8 cellular contexts compared by ENCODE assay signal in genomic region chr17:28725660-28726395, GRCh38. TPM values are rescaled to one million over a fixed set of nuclear protein-coding genes. Genes with fewer than 3 reads are reported as not detected.
DNase-seq lines count a peak whose midpoint lies in the region; ATAC-seq, FAIRE-seq and TF ChIP-seq lines count a peak whose summit lies in the region.

Gene TLCD1, minus strand, starts transcription at chr17:28726233. Its CDS starts 136 bp downstream, at chr17:28726097.

- H3K9me3 ChIP-seq in A549 = no peaks in the 10 kb centered on the region
- no peaks in the 10 kb centered on the region for H3K9me3 ChIP-seq in Loucy (ENCODE audit: insufficient read depth, low read depth, low read length)
- no peaks in the 10 kb centered on the region for H3K9me3 ChIP-seq in adipocyte (ENCODE audit: control insufficient read depth, low read length)
- H3K9me3 ChIP-seq in left ventricle myocardium inferior (replicated peaks) = no peaks in the 10 kb centered on the region

- peaks cover 43% of the 10 kb centered on the region; the same call in 1 of the 2 replicates for H3K36me3 ChIP-seq in Loucy (ENCODE audit: insufficient read depth, low read length)
- peaks cover 38% of the 10 kb centered on the region for H3K36me3 ChIP-seq in adipocyte (ENCODE audit: control insufficient read depth, insufficient read depth, low read length, severe bottlenecking)
- peaks cover 40% of the 10 kb centered on the region for H3K36me3 ChIP-seq in left ventricle myocardium inferior

- peaks cover 25% of the 10 kb centered on the region for H3F3A ChIP-seq in Loucy (ENCODE audit: low read depth)

- no peak for TF ChIP-seq CTCF in A549 (IDR thresholded peaks at IDR 0.05)
- TF ChIP-seq CTCF in GM13977 (IDR thresholded peaks at IDR 0.05; ENCODE audit: extremely low read depth, insufficient read depth, missing control alignments) = no peak
- TF ChIP-seq CTCF in Loucy (conservative IDR thresholded peaks at IDR 0.05; ENCODE audit: low read length) = no peak
- TF ChIP-seq CTCF in left ventricle myocardium inferior (IDR thresholded peaks at IDR 0.05; ENCODE audit: borderline replicate concordance) = no peak

- H3K79me2 ChIP-seq in Loucy (ENCODE audit: insufficient read depth, low read length) = peaks cover 28% of the 10 kb centered on the region

- peak within 1 kb of the TSS; percentile 94 to 98 for H3K27ac ChIP-seq in A549
- peak within 1 kb of the TSS; percentile 98 for H3K27ac ChIP-seq in left ventricle myocardium inferior (replicated peaks)

- H3K4me2 ChIP-seq in A549 (peak within 1 kb of the TSS; percentile 92), Loucy (ENCODE audit: low read depth, low read length, poor library complexity, severe bottlenecking) (peak within 1 kb of the TSS; percentile 100)

- DNase-seq in A549 (ENCODE audit: low read depth in 1 of 2, low spot score in 1 of 2) (peak; percentile 86 to 92), GM13977 (ENCODE audit: low spot score) (peak; percentile 89), SHP77 (lab: John Stamatoyannopoulos, UW) (peak; percentile 75 to 76), adipocyte (ENCODE audit: low read depth) (peak; percentile 87), left ventricle myocardium inferior (peak; percentile 68), renal cortical epithelial cell (ENCODE audit: low read depth) (peak; percentile 38)

- intact Hi-C loops in left ventricle myocardium inferior (cut with micrococcal nuclease) = no loop called here

- H3K4me3 ChIP-seq in A549 (peak within 1 kb of the TSS; percentile 63), Loucy (ENCODE audit: low read length, poor library complexity, severe bottlenecking) (peak within 1 kb of the TSS; percentile 91), adipocyte (ENCODE audit: low read length) (peak within 1 kb of the TSS; percentile 90), left ventricle myocardium inferior (peak within 1 kb of the TSS; percentile 78)

- no peaks in the 10 kb centered on the region for H3K9me2 ChIP-seq in Loucy (replicated peaks; ENCODE audit: low read depth, low read length)

- no peak for TF ChIP-seq EP300 in A549 (IDR thresholded peaks at IDR 0.05)

- H3K9ac ChIP-seq in Loucy (ENCODE audit: low read depth, low read length, poor library complexity, severe bottlenecking) (peak within 1 kb of the TSS; percentile 75), adipocyte (ENCODE audit: low read length) (peak within 1 kb of the TSS; percentile 95)

- H3K27me3 ChIP-seq in Loucy (ENCODE audit: insufficient read depth, low read length, poor library complexity, severe bottlenecking) = no peaks in the 10 kb centered on the region
- no peaks in the 10 kb centered on the region for H3K27me3 ChIP-seq in adipocyte (replicated peaks; ENCODE audit: control insufficient read depth, insufficient read depth, low read length)
- no peaks in the 10 kb centered on the region for H3K27me3 ChIP-seq in left ventricle myocardium inferior (ENCODE audit: low read depth)

- TF ChIP-seq RAD21 in A549 (conservative IDR thresholded peaks at IDR 0.05 in 1 of 2, IDR thresholded peaks at IDR 0.05 in 1 of 2) = no peak

- H2AFZ ChIP-seq in Loucy (ENCODE audit: low read length) = peak within 1 kb of the TSS; percentile 62

- H4K20me1 ChIP-seq in Loucy (ENCODE audit: insufficient read depth, low read length, poor library complexity, severe bottlenecking) = peaks cover 39% of the 10 kb centered on the region

- POLR2A ChIA-PET in A549 (lab: Yijun Ruan, JAX) = interaction anchor here (0.6 to 5.3 kb wide), 15 partner anchors 9 to 391 kb away, joined by 3 to 369 read pairs (median 5); partner anchors contain the start of genes BLTP2, PHF12, PROCA1 and TRAF4

- 1% methylated on average over 23 of the region's 66 CpGs for WGBS in A549 (ENCODE audit: missing lambda C conversion rate)

- TF ChIP-seq POLR2A in A549 (IDR thresholded peaks at IDR 0.05; ENCODE audit: low read length) = peak; percentile 81

- in situ Hi-C loops in GM13977 (cut with MboI; ENCODE audit: low pct_unique_long_range_greater_than_20kb, low sequenced_read_pairs, unreplicated experiment) = no loop called here

- CTCF ChIA-PET in A549 (lab: Yijun Ruan, JAX) = interaction anchor here (0.9 to 17.5 kb wide), 38 partner anchors 9 to 389 kb away, joined by 3 to 977 read pairs (median 10); partner anchors contain the start of genes BLTP2, DHRS13, FAM222B and FLOT2

- no peak for FAIRE-seq in A549 (lab: Jason Lieb, UNC)

- ATAC-seq in A549 (peak; percentile 37 to 53), HG02623 (IDR thresholded peaks at IDR 0.05; ENCODE audit: unreplicated experiment) (no peak)

- H3K4me1 ChIP-seq in A549 (peaks cover 47% of the 10 kb centered on the region), Loucy (ENCODE audit: insufficient read depth, low read length, poor library complexity, severe bottlenecking) (peaks cover 33% of the 10 kb centered on the region), adipocyte (ENCODE audit: control insufficient read depth, insufficient read depth, low read length) (peaks cover 53% of the 10 kb centered on the region), left ventricle myocardium inferior (peaks cover 67% of the 10 kb centered on the region)

TF ChIP-seq in A549, 52 proteins besides CTCF, POLR2A, EP300 and RAD21 (continues in another document):
- no peak for TF ChIP-seq ZNF302 (CRISPR knock-in tag; IDR thresholded peaks at IDR 0.05)
- no peak for TF ChIP-seq RCOR1 (IDR thresholded peaks at IDR 0.05; ENCODE audit: low read depth, low read length)
- peak; percentile 88 for TF ChIP-seq HOXA7 (CRISPR knock-in tag; IDR thresholded peaks at IDR 0.05)
- TF ChIP-seq PHF8 (IDR thresholded peaks at IDR 0.05; ENCODE audit: borderline replicate concordance, low read depth) = peak; percentile 54; the same call in 1 of the 2 replicates
- TF ChIP-seq MYC (IDR thresholded peaks at IDR 0.05; ENCODE audit: borderline replicate concordance, low read length) = peak; percentile 92
- no peak; the same call in 1 of the 2 replicates for TF ChIP-seq REST (IDR thresholded peaks at IDR 0.05)
- TF ChIP-seq ZFP36 (IDR thresholded peaks at IDR 0.05; ENCODE audit: borderline replicate concordance, partially characterized antibody) = no peak
- TF ChIP-seq KDM5A (IDR thresholded peaks at IDR 0.05) = no peak
- no peak for TF ChIP-seq HEYL (CRISPR knock-in tag; IDR thresholded peaks at IDR 0.05)
- TF ChIP-seq RARB (CRISPR knock-in tag; IDR thresholded peaks at IDR 0.05) = no peak
- TF ChIP-seq SREBF2 (IDR thresholded peaks at IDR 0.05) = no peak
- TF ChIP-seq EHF (CRISPR knock-in tag; IDR thresholded peaks at IDR 0.05) = peak; percentile 84
- no peak for TF ChIP-seq CBX8 (IDR thresholded peaks at IDR 0.05)
- TF ChIP-seq FOSB (CRISPR knock-in tag; IDR thresholded peaks at IDR 0.05) = peak; percentile 64
- no peak for TF ChIP-seq NFE2L2 (conservative IDR thresholded peaks at IDR 0.05; ENCODE audit: low read length)
- TF ChIP-seq BCL3 (IDR thresholded peaks at IDR 0.05) = peak; percentile 80
- TF ChIP-seq TP53 (CRISPR knock-in tag; IDR thresholded peaks at IDR 0.05) = peak; percentile 98
- TF ChIP-seq MAZ (IDR thresholded peaks at IDR 0.05; ENCODE audit: borderline replicate concordance, low read depth, low read length) = peak; percentile 67; the same call in 1 of the 2 replicates
- TF ChIP-seq E2F6 (IDR thresholded peaks at IDR 0.05; ENCODE audit: borderline replicate concordance, low read depth) = peak; percentile 83

RNA-seq across cellular contexts. Expression of gene TLCD1, which starts in this region (rescaled TPM):
- 83.3 and 86.7 TPM in 2 replicates for polyA plus RNA-seq in A549 (2011; rRNA removed)
- 102 and 124 TPM in 2 replicates for polyA plus RNA-seq in A549 (2012; cell fraction: cytosol; rRNA removed)
- polyA plus RNA-seq in A549 (2012; cell fraction: nucleus; rRNA removed) = 56.4 and 64.3 TPM in 2 replicates
- 36.7 to 43.9 TPM (median 37.7 TPM) in 3 replicates for polyA plus RNA-seq in A549 (2017; fragmentation: RNase III; extraction: RNeasy Plus Mini Kit Qiagen cat#74134 plus additional on column Dnase treatment)
- polyA minus RNA-seq in A549 (2011; rRNA and poly(A)+ RNA removed) = 55.9 and 70.3 TPM in 2 replicates
- total RNA-seq in left ventricle myocardium inferior = 3.1 TPM
- 8.1 and 18.2 TPM in 2 replicates for total RNA-seq in renal cortical epithelial cell

Comparison
In these comparisons a context has a peak if more than half of its experiments do, and no peak if none do; other contexts are left out.
1. DNase-seq: peak in every context shown above with its lines; median percentile 89 in A549; 89 in GM13977; 87 in adipocyte; 76 in SHP77; 68 in left ventricle myocardium inferior; 38 in renal cortical epithelial cell.